In the genomic region with DNA sequence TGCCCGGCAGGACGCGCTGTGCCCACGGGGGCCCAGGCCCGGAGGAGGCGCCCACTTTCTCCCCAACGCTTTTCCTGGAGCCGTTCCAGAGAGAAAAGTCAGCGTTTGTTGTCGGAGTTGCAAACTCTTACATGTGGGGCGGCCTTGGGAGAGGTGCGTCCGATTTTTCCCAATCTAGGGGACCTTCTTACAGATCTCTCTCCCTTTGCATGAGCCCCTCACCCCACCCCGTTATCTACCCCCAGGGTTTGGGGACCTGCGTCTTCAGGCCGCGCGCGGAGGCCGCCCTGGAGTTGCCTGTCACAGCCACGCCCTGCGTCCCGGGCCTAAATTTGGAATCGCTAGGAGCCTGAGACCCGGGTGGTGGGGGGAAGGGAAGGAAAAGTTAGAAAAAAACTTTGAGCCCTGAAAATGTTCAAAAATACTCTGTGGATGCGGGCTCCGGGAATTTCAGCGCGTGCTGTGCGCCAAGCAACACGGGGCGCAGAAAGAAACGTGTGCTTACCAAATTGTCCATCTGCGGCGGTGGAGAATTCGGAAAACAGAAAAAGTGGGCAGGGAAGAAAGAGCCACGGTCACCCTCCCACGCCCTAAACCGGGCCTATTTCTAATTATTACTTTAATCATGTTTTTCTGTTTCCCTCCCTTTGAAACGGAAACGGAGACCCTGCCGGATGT, we compare ENCODE assay signal across 9 cellular contexts. TPM values are rescaled to one million over a fixed set of nuclear protein-coding genes. Genes with fewer than 3 reads are reported as not detected.
DNase-seq lines count a peak whose midpoint lies in the region; ATAC-seq, FAIRE-seq and TF ChIP-seq lines count a peak whose summit lies in the region.
"Had no signal": no experiment of that assay in that cellular context is flagged by ENCODE, and none has a peak within 500 bp of the region (broad histone marks: within the 10 kb centered on the region; RNA-seq: fewer than 3 reads in every experiment).

No MANE protein-coding gene starts in this region.

- no peaks in the 10 kb centered on the region for H4K20me1 ChIP-seq in mammary epithelial cell (ENCODE audit: insufficient read depth, low read length)
- H4K20me1 ChIP-seq in HepG2 (ENCODE audit: insufficient read depth, low read length) = peaks cover 13% of the 10 kb centered on the region; the same call in 1 of the 2 replicates

- peaks cover 38% of the 10 kb centered on the region for H3K36me3 ChIP-seq in MG63
- no peaks in the 10 kb centered on the region for H3K36me3 ChIP-seq in mammary epithelial cell (ENCODE audit: insufficient read depth, low read length)
- 0 out of 5 replicates have a peak, but pooled peaks cover 0 to 5% of the 10 kb centered on the region in 2 experiments for H3K36me3 ChIP-seq in HepG2 (replicated peaks in 1 of 2; ENCODE audit: control insufficient read depth in 1 of 2, insufficient read depth in 2 of 2, low read length in 2 of 2)
- H3K36me3 ChIP-seq in thyroid gland = no peaks in the 10 kb centered on the region

- CTCF ChIA-PET in mammary epithelial cell (lab: Charles Lee; ENCODE audit: low non-redundant PET) (no interaction called here), HepG2 (lab: Yijun Ruan, JAX; ENCODE audit: low intra/inter-chr PET ratio, low total read pairs) (no interaction called here)

- peak overlapping the region; percentile 74 for H2AFZ ChIP-seq in mammary epithelial cell (ENCODE audit: low read depth, low read length)
- no peak overlapping the region for H2AFZ ChIP-seq in HepG2 (ENCODE audit: low read length)

- peak overlapping the region; percentile 90 for H3K9ac ChIP-seq in mammary epithelial cell (ENCODE audit: insufficient read depth, low read length)
- peak overlapping the region; percentile 88 for H3K9ac ChIP-seq in HepG2 (ENCODE audit: insufficient read depth, low read depth, low read length)

- H3K4me3 ChIP-seq in MG63 = peak overlapping the region; percentile 84
- peak overlapping the region; percentile 58 to 76 (median 71) for H3K4me3 ChIP-seq in mammary epithelial cell (replicated peaks in 1 of 3; ENCODE audit: insufficient read depth in 1 of 3, low read depth in 2 of 3, low read length in 3 of 3)
- H3K4me3 ChIP-seq in HepG2 (replicated peaks in 1 of 3; ENCODE audit: insufficient read depth in 1 of 3, low read depth in 2 of 3, low read length in 3 of 3) = peak overlapping the region; percentile 87 to 94 (median 91)
- peak overlapping the region; percentile 11 to 79 (median 68) for H3K4me3 ChIP-seq in thyroid gland (replicated peaks in 1 of 3)

- H3K27ac ChIP-seq in mammary epithelial cell (ENCODE audit: insufficient read depth, low read depth, low read length) (peak overlapping the region; percentile 72), HepG2 (ENCODE audit: extremely low read length, insufficient read depth, low read length) (peak overlapping the region; percentile 84), thyroid gland (peak overlapping the region; percentile 50 to 54 (median 54))

- intact Hi-C loops in mammary epithelial cell (cut with micrococcal nuclease) = loop anchor here (1.0 kb wide), 1 partner anchor 16 kb away; no protein-coding TSS in a partner anchor
- intact Hi-C loops in HepG2 (cut with micrococcal nuclease; ENCODE audit: unreplicated experiment) = no loop called here
- intact Hi-C loops in thyroid gland (cut with DNase I) = no loop called here

- TF ChIP-seq POLR2A in HepG2 (IDR thresholded peaks at IDR 0.05; ENCODE audit: insufficient read depth in 1 of 2, low read depth in 2 of 2, low read length in 2 of 2) (no peak), thyroid gland (IDR thresholded peaks at IDR 0.05) (no peak)

- ATAC-seq in HepG2 = peak; percentile 2; the same call in 2 of the 3 replicates

- in situ Hi-C loops in mammary epithelial cell (cut with MboI; ENCODE audit: low sequenced_read_pairs in 2 of 2) = no loop called here
- in situ Hi-C loops in HepG2 (cut with HindIII; ENCODE audit: extremely low pct_ligation_motif_present, low pct_unique_long_range_greater_than_20kb) = loop anchor here (5.0 kb wide), 1 partner anchor 34 kb away; no protein-coding TSS in a partner anchor

- peak; percentile 46 for DNase-seq in activated CD4-positive, CD25-positive, alpha-beta regulatory T cell treated with anti-CD3 and anti-CD28 coated beads, Interleukin-2, amount 50 U/mL, for 72 hours
- no peak for DNase-seq in activated CD4-positive, CD25-positive, alpha-beta regulatory T cell (lab: John Stamatoyannopoulos, UW)
- peak; percentile 83 for DNase-seq in MG63
- no peak for DNase-seq in mammary epithelial cell
- no peak for DNase-seq in HepG2 (ENCODE audit: low spot score)
- DNase-seq in thyroid gland = peak; percentile 53 to 59
- no peak for DNase-seq in islet precursor cell
- DNase-seq in activated gamma-delta T cell (lab: John Stamatoyannopoulos, UW) = no peak

- POLR2A ChIA-PET in HepG2 (lab: Yijun Ruan, JAX) = no interaction called here

- H3K9me3 ChIP-seq in MG63 (no peaks in the 10 kb centered on the region), mammary epithelial cell (replicated peaks; ENCODE audit: insufficient read depth, low read length) (no peaks in the 10 kb centered on the region), HepG2 (ENCODE audit: low read length) (no peaks in the 10 kb centered on the region), thyroid gland (no peaks in the 10 kb centered on the region)

- dilution Hi-C loops in mammary epithelial cell (cut with HindIII; ENCODE audit: low sequenced_read_pairs) = no loop called here

- peaks cover 3% of the 10 kb centered on the region for H3K4me1 ChIP-seq in mammary epithelial cell (ENCODE audit: insufficient read depth, low read length)
- peaks cover 54% of the 10 kb centered on the region for H3K4me1 ChIP-seq in HepG2 (ENCODE audit: insufficient read depth, low read length)
- H3K4me1 ChIP-seq in thyroid gland = peaks cover 14 to 37% of the 10 kb centered on the region in 2 donors

- H3K27me3 ChIP-seq in MG63 (no peaks in the 10 kb centered on the region), mammary epithelial cell (ENCODE audit: insufficient read depth, low read length) (no peaks in the 10 kb centered on the region), HepG2 (ENCODE audit: control insufficient read depth in 1 of 2, insufficient read depth in 2 of 2, low read length in 2 of 2) (no peaks in the 10 kb centered on the region; a peak in 1 of 5 replicates), thyroid gland (no peaks in the 10 kb centered on the region)

- no peak for TF ChIP-seq RAD21 in HepG2 (CRISPR knock-in tag; IDR thresholded peaks at IDR 0.05)

- no peak for TF ChIP-seq EP300 in HepG2 (IDR thresholded peaks at IDR 0.05; ENCODE audit: low read depth in 2 of 2, low read length in 2 of 2)
- TF ChIP-seq EP300 in HepG2 (CRISPR knock-in tag; IDR thresholded peaks at IDR 0.05; ENCODE audit: borderline replicate concordance) = no peak

- FAIRE-seq in HepG2 (lab: Jason Lieb, UNC) = no peak
- FAIRE-seq: A204.1 had no signal

- 13% methylated on average over 20 of the region's 42 CpGs for WGBS in mammary epithelial cell (ENCODE audit: low coverage, missing lambda C conversion rate)
- under 1% methylated on average over 29 of the region's 42 CpGs for WGBS in HepG2 (ENCODE audit: low lambda C conversion rate)
- WGBS in thyroid gland, 2 donors = 2 to 3% methylated on average over 38 to 42 of the region's 42 CpGs

- H3K4me2 ChIP-seq in mammary epithelial cell (ENCODE audit: insufficient read depth, low read depth, low read length) = peak overlapping the region; percentile 55
- peak overlapping the region; percentile 95 for H3K4me2 ChIP-seq in HepG2 (ENCODE audit: low read depth, low read length)

- TSS peak; percentile 64 for BruUV-seq in mammary epithelial cell (replicated peaks; lab: Mats Ljungman, UMichigan)
- TSS peak; percentile 70 for BruUV-seq in HepG2 (replicated peaks; lab: Mats Ljungman, UMichigan)

- H3K79me2 ChIP-seq in mammary epithelial cell (ENCODE audit: insufficient read depth, low read length) (peaks cover 48% of the 10 kb centered on the region), HepG2 (ENCODE audit: insufficient read depth, low read length) (peaks cover 47% of the 10 kb centered on the region)

- TF ChIP-seq CTCF in mammary epithelial cell (conservative IDR thresholded peaks at IDR 0.05 in 1 of 2, IDR thresholded peaks at IDR 0.05 in 1 of 2; ENCODE audit: extremely low read depth in 1 of 2, insufficient read depth in 1 of 2, low read depth in 1 of 2, low read length in 2 of 2) (no peak), HepG2 (CRISPR knock-in tag; IDR thresholded peaks at IDR 0.05) (no peak), thyroid gland (IDR thresholded peaks at IDR 0.05) (no peak)

TF ChIP-seq in HepG2, 621 proteins besides CTCF, POLR2A, EP300 and RAD21 (continues in another document):
- no peak for TF ChIP-seq ZNF382 (CRISPR knock-in tag; IDR thresholded peaks at IDR 0.05; ENCODE audit: borderline replicate concordance)
- TF ChIP-seq HOXA3 (CRISPR knock-in tag; IDR thresholded peaks at IDR 0.05) = 0 out of 2 replicates have a peak, but pooled peaks have one; percentile 2
- no peak for TF ChIP-seq ZNF329 (CRISPR knock-in tag; IDR thresholded peaks at IDR 0.05; ENCODE audit: low read depth)

RNA-seq across cellular contexts. Expression of a gene that starts 0.6 kb away (rescaled TPM):
- total RNA-seq in MG63 (2014; rRNA removed; shearing (Covaris generic); ENCODE audit: low replicate concordance) = 582 and 695 TPM in 2 replicates
- 10 to 100 TPM; 27.0 to 66.4 TPM for total RNA-seq in mammary epithelial cell
- polyA plus RNA-seq in mammary epithelial cell = 91.6 TPM
- 122 TPM for polyA minus RNA-seq in mammary epithelial cell
- 57.9 and 111 TPM in 2 replicates for total RNA-seq in HepG2 (2016; rRNA removed; fragmentation: Illumina TruSeq; extraction: Trizol)
- total RNA-seq in HepG2 (2016; cell fraction: cytosol; rRNA removed; fragmentation: Illumina TruSeq; extraction: Trizol; ENCODE audit: low read depth) = 64.5 and 76.9 TPM in 2 replicates
- total RNA-seq in HepG2 (2016; cell fraction: insoluble cytoplasmic fraction; rRNA removed; fragmentation: Illumina TruSeq; extraction: Trizol) = 52.0 and 103 TPM in 2 replicates
- 78.1 and 98.3 TPM in 2 replicates for total RNA-seq in HepG2 (2016; cell fraction: membrane; rRNA removed; fragmentation: Illumina TruSeq; extraction: Trizol)
- 96.6 and 113 TPM in 2 replicates for total RNA-seq in HepG2 (2016; cell fraction: nucleus; rRNA removed; fragmentation: Illumina TruSeq; extraction: Trizol)
- polyA plus RNA-seq in HepG2 (2011; rRNA removed) = 77.7 and 78.8 TPM in 2 replicates
- 125 and 154 TPM in 2 replicates for polyA plus RNA-seq in HepG2 (2011; cell fraction: cytosol; rRNA removed)
- 95.3 and 97.6 TPM in 2 replicates for polyA plus RNA-seq in HepG2 (2011; cell fraction: nucleus; rRNA removed)
- 165 and 308 TPM in 2 replicates for polyA plus RNA-seq in HepG2 (2012)
- 210 and 248 TPM in 2 replicates for polyA plus RNA-seq in HepG2 (2016; cell fraction: cytosol; fragmentation: Illumina TruSeq; extraction: Trizol; ENCODE audit: low read depth)
- polyA plus RNA-seq in HepG2 (2016; cell fraction: insoluble cytoplasmic fraction; fragmentation: Illumina TruSeq; extraction: Trizol; ENCODE audit: low read depth) = 125 and 147 TPM in 2 replicates
- 191 and 218 TPM in 2 replicates for polyA plus RNA-seq in HepG2 (2016; cell fraction: membrane; fragmentation: Illumina TruSeq; extraction: Trizol; ENCODE audit: low read depth)
- 304 and 330 TPM in 2 replicates for polyA plus RNA-seq in HepG2 (2016; cell fraction: nucleus; fragmentation: Illumina TruSeq; extraction: Trizol; ENCODE audit: insufficient read depth, low read depth)
- 27.9 and 30.5 TPM in 2 replicates for polyA minus RNA-seq in HepG2 (2011; rRNA and poly(A)+ RNA removed; ENCODE audit: low replicate concordance)
- polyA minus RNA-seq in HepG2 (2011; cell fraction: cytosol; rRNA and poly(A)+ RNA removed) = 59.3 and 60.8 TPM in 2 replicates
- 32.6 TPM in 2 replicates for polyA minus RNA-seq in HepG2 (2011; cell fraction: nucleus; rRNA and poly(A)+ RNA removed)
- 100 to 1,000 TPM; 167 to 213 (median 179) TPM for total RNA-seq in thyroid gland

Comparison
In these comparisons a context has a peak if more than half of its experiments do, and no peak if none do; other contexts are left out.
1. DNase-seq: peak in activated CD4-positive, CD25-positive, alpha-beta regulatory T cell treated with anti-CD3 and anti-CD28 coated beads, Interleukin-2, amount 50 U/mL, for 72 hours (single experiment), MG63 (single experiment) and thyroid gland (2 of 2); none in activated CD4-positive, CD25-positive, alpha-beta regulatory T cell (0 of 4), mammary epithelial cell (single experiment), HepG2 (single experiment), islet precursor cell (single experiment) and activated gamma-delta T cell (single experiment).
2. Peak in every context shown above with its lines, with median percentiles within 50 percentile points of each other: H3K4me3 ChIP-seq and H3K27ac ChIP-seq.